In genomic region chr19:37227996-37228395, GRCh38 we compare ENCODE assay signal across 8 cellular contexts. TPM values are rescaled to one million over a fixed set of nuclear protein-coding genes. Genes with fewer than 3 reads are reported as not detected.
DNase-seq lines count a peak whose midpoint lies in the region; ATAC-seq, FAIRE-seq and TF ChIP-seq lines count a peak whose summit lies in the region.

No MANE protein-coding gene starts in this region.

- H3K9ac ChIP-seq in kidney (ENCODE audit: low read length in 2 of 2) = no peak overlapping the region

- intact Hi-C loops in kidney (cut with DNase I) (no loop called here), sciatic nerve (cut with DNase I) (no loop called here)

- in situ Hi-C loops in GM13977 (cut with MboI; ENCODE audit: low pct_unique_long_range_greater_than_20kb, low sequenced_read_pairs, unreplicated experiment) = no loop called here

- FAIRE-seq in kidney (lab: Jason Lieb, UNC) = no peak

- ATAC-seq in sciatic nerve = no peak
- no peak for ATAC-seq in omental fat pad (ENCODE audit: low FRiP score)
- no peak for ATAC-seq in GM21619 (IDR thresholded peaks at IDR 0.05; ENCODE audit: unreplicated experiment)

- DNase-seq in CD1c-positive myeloid dendritic cell (ENCODE audit: extremely low spot score) (peak; percentile 13), GM13977 (ENCODE audit: low spot score) (no peak), kidney (no peak), NCI-H1048 (lab: John Stamatoyannopoulos, UW) (no peak), sciatic nerve (ENCODE audit: low spot score) (no peak), omental fat pad (ENCODE audit: low spot score) (no peak)
- DNase-seq in activated T-cell treated with anti-CD3 and anti-CD28 coated beads, Interleukin-2, amount 50 U/mL, for 48 hours = peak; percentile 56 to 61

- peaks cover 15 to 23% of the 10 kb centered on the region in 2 donors for H3K36me3 ChIP-seq in kidney (ENCODE audit: control insufficient read depth in 1 of 2, insufficient read depth in 2 of 2, low read length in 2 of 2)

- no peaks in the 10 kb centered on the region for H3K9me3 ChIP-seq in kidney (ENCODE audit: control insufficient read depth in 1 of 2, low read length in 2 of 2)

- no peak overlapping the region for H3K4me3 ChIP-seq in kidney (ENCODE audit: low read length in 2 of 2)

- no peak overlapping the region for H3K27ac ChIP-seq in kidney (ENCODE audit: low read depth in 2 of 2, low read length in 2 of 2)

- H3K4me1 ChIP-seq in kidney (ENCODE audit: control insufficient read depth in 1 of 2, insufficient read depth in 1 of 2, low read depth in 1 of 2, low read length in 2 of 2) = no peaks in the 10 kb centered on the region

- TF ChIP-seq CTCF in GM13977 (IDR thresholded peaks at IDR 0.05; ENCODE audit: extremely low read depth, insufficient read depth, missing control alignments) = peak; percentile 12
- TF ChIP-seq CTCF in kidney (IDR thresholded peaks at IDR 0.05; ENCODE audit: borderline replicate concordance, extremely low read depth, insufficient read depth) = peak; percentile 56
- TF ChIP-seq CTCF in omental fat pad (IDR thresholded peaks at IDR 0.05) = peak in 1 of 3 donors; percentile 5

RNA-seq across cellular contexts. Expression of gene ZNF383, which starts 10.0 kb away (rescaled TPM):
- total RNA-seq in kidney (11.5 TPM), sciatic nerve (12.9 TPM), omental fat pad (10 to 100 TPM in 1 of 4 donors, 1 to 10 TPM in 3; 4.5 to 11.3 (median 6.2) TPM)
- 4.3 TPM for polyA plus RNA-seq in kidney (ENCODE audit: insufficient read depth, low read depth, low replicate concordance)

RNA-seq across cellular contexts. Expression of gene ZNF585B, which starts 17.7 kb away (rescaled TPM):
- total RNA-seq in kidney (23.7 TPM), sciatic nerve (24.7 TPM), omental fat pad (10 to 100 TPM in 2 of 4 donors, 1 to 10 TPM in 2; 7.5 to 25.5 (median 11.5) TPM)
- polyA plus RNA-seq in kidney (ENCODE audit: insufficient read depth, low read depth, low replicate concordance) = 4.6 TPM

RNA-seq across cellular contexts. Expression of gene ZNF585A, which starts 55.5 kb away (rescaled TPM):
- total RNA-seq in kidney = 10.2 TPM
- polyA plus RNA-seq in kidney (ENCODE audit: insufficient read depth, low read depth, low replicate concordance) = 25.8 TPM
- total RNA-seq in sciatic nerve = 16.2 TPM
- 10 to 100 TPM in 1 of 4 donors, 1 to 10 TPM in 3; 3.8 to 12.8 (median 7.4) TPM for total RNA-seq in omental fat pad

Comparison
In these comparisons a context has a peak if more than half of its experiments do, and no peak if none do; other contexts are left out.
1. DNase-seq: peak in CD1c-positive myeloid dendritic cell (single experiment) and activated T-cell treated with anti-CD3 and anti-CD28 coated beads, Interleukin-2, amount 50 U/mL, for 48 hours (2 of 2); none in GM13977 (single experiment), kidney (single experiment), NCI-H1048 (single experiment), sciatic nerve (single experiment) and omental fat pad (single experiment).